ENCODE assay signal across 23 cellular contexts in the genomic region with DNA sequence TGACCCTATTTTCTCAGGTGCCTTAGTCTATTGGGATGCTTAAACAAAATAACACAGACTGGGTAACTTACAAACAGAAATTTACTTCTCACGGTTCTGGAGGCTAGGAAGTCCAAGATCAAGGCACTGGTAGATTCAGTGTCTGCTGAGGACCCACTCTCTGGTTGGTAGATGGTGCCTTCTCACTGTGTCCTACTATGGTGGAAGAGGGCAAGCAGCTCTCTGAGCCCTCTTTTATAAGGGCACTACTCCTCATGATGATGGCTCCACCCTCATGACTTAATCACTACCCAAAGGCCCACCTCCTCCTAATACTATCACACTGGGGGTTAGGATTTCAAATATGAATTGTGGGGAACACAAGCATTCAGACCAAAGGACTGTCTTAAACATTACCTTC. TPM values are rescaled to one million over a fixed set of nuclear protein-coding genes. Genes with fewer than 3 reads are reported as not detected.
DNase-seq lines count a peak whose midpoint lies in the region; ATAC-seq and TF ChIP-seq lines count a peak whose summit lies in the region.
"Had no signal": no experiment of that assay in that cellular context is flagged by ENCODE, and none has a peak within 500 bp of the region (broad histone marks: within the 10 kb centered on the region; RNA-seq: fewer than 3 reads in every experiment).

No MANE protein-coding gene starts in this region.

- H3K27me3 Mint-ChIP-seq in memory B cell: no peaks in the 10 kb centered on the region
- H3K27me3 Mint-ChIP-seq in CD4-positive, alpha-beta memory T cell: no peaks in the 10 kb centered on the region
- H3K27me3 Mint-ChIP-seq in HFFc6 (ENCODE audit: insufficient read depth): no peaks in the 10 kb centered on the region

- peak overlapping the region; percentile 89 for H3K27ac Mint-ChIP-seq in memory B cell
- no peak overlapping the region for H3K27ac Mint-ChIP-seq in CD4-positive, alpha-beta memory T cell
- H3K27ac Mint-ChIP-seq in HFFc6: no peak overlapping the region
- H3K27ac Mint-ChIP-seq: activated T-cell treated with anti-CD3 and anti-CD28 coated beads, Interleukin-2, amount 50 U/mL, for 72 hours had no signal

- POLR2A ChIA-PET in CD4-positive, alpha-beta memory T cell (lab: Charles Lee; ENCODE audit: partially characterized antibody): no interaction called here

- H2AFZ ChIP-seq in OCI-LY1 (ENCODE audit: low read length): no peak overlapping the region
- H2AFZ ChIP-seq: PC-9 had no signal

- H3K9me2 ChIP-seq in OCI-LY1 (ENCODE audit: low read depth, low read length): no peaks in the 10 kb centered on the region

- H3F3A ChIP-seq in OCI-LY1 (ENCODE audit: insufficient read depth, low read length): peaks cover 9% of the 10 kb centered on the region

- H3K36me3 Mint-ChIP-seq in memory B cell: peaks cover 2% of the 10 kb centered on the region
- H3K36me3 Mint-ChIP-seq in CD4-positive, alpha-beta memory T cell: peaks cover 0 to 11% of the 10 kb centered on the region in 2 donors
- no peaks in the 10 kb centered on the region for H3K36me3 Mint-ChIP-seq in HFFc6 (ENCODE audit: low read depth)

- H3K9me3 Mint-ChIP-seq in memory B cell (no peaks in the 10 kb centered on the region), HFFc6 (no peaks in the 10 kb centered on the region)
- no peaks in the 10 kb centered on the region for H3K9me3 Mint-ChIP-seq in CD4-positive, alpha-beta memory T cell
- H3K9me3 Mint-ChIP-seq: activated T-cell treated with anti-CD3 and anti-CD28 coated beads, Interleukin-2, amount 50 U/mL, for 72 hours; brain had no signal

- intact Hi-C loops in CD4-positive, alpha-beta memory T cell (cut with micrococcal nuclease): no loop called here

- H3K36me3 ChIP-seq in BLaER1 treated with 17β-estradiol and CSF1 and Interleukin-3, amounts not matched to agents 10 nM and 100 nM: peaks cover 0 to 7% (median 0%) of the 10 kb centered on the region in 11 experiments; a peak in 3 of 22 replicates
- no peaks in the 10 kb centered on the region for H3K36me3 ChIP-seq in OCI-LY1 (ENCODE audit: insufficient read depth, low read length)
- H3K36me3 ChIP-seq in CD4-positive, alpha-beta memory T cell (ENCODE audit: insufficient read depth, low read length): no peaks in the 10 kb centered on the region

- no peak overlapping the region for H3K4me3 ChIP-seq in BLaER1 treated with 17β-estradiol and CSF1 and Interleukin-3, amounts not matched to agents 10 nM and 100 nM
- H3K4me3 ChIP-seq in OCI-LY1 (ENCODE audit: low read depth, low read length, poor library complexity, severe bottlenecking): peak overlapping the region; percentile 58
- no peak overlapping the region for H3K4me3 ChIP-seq in CD4-positive, alpha-beta memory T cell (ENCODE audit: low read length in 2 of 2)
- H3K4me3 ChIP-seq: left ventricle myocardium inferior, PC-9, upper lobe of left lung had no signal

- peak overlapping the region in 8 of 11 experiments; percentile 44 to 72 (median 58); a peak in 16 of 22 replicates for H3K27ac ChIP-seq in BLaER1 treated with 17β-estradiol and CSF1 and Interleukin-3, amounts not matched to agents 10 nM and 100 nM
- peak overlapping the region; percentile 91 for H3K27ac ChIP-seq in OCI-LY1 (ENCODE audit: low read depth, low read length, poor library complexity, severe bottlenecking)
- H3K27ac ChIP-seq in CD4-positive, alpha-beta memory T cell (ENCODE audit: low read depth, low read length): no peak overlapping the region
- H3K27ac ChIP-seq: left ventricle myocardium inferior, neutrophil, PC-9, upper lobe of left lung had no signal

- TF ChIP-seq CTCF in OCI-LY1 (IDR thresholded peaks at IDR 0.05; ENCODE audit: low read length) (no peak), HFFc6 (IDR thresholded peaks at IDR 0.05) (no peak)

- H3K4me1 Mint-ChIP-seq in memory B cell (peaks cover 39% of the 10 kb centered on the region), HFFc6 (ENCODE audit: low read depth) (peaks cover 25% of the 10 kb centered on the region)
- H3K4me1 Mint-ChIP-seq in CD4-positive, alpha-beta memory T cell: peaks cover 0 to 14% (median under 1%) of the 10 kb centered on the region in 4 donors
- H3K4me1 Mint-ChIP-seq: brain had no signal

- no peak for ATAC-seq in memory B cell (ENCODE audit: low read depth)
- ATAC-seq: activated T-cell treated with anti-CD3 and anti-CD28 coated beads, Interleukin-2, amount 50 U/mL, for 72 hours had no signal

- CTCF ChIA-PET in CD4-positive, alpha-beta memory T cell (lab: Charles Lee; ENCODE audit: partially characterized antibody): no interaction called here

- H3K27me3 ChIP-seq in BLaER1 treated with 17β-estradiol and CSF1 and Interleukin-3, amounts not matched to agents 10 nM and 100 nM: no peaks in the 10 kb centered on the region
- H3K27me3 ChIP-seq in OCI-LY1 (ENCODE audit: insufficient read depth, low read length): no peaks in the 10 kb centered on the region
- H3K27me3 ChIP-seq in CD4-positive, alpha-beta memory T cell (ENCODE audit: insufficient read depth, low read length): no peaks in the 10 kb centered on the region
- H3K27me3 ChIP-seq: neutrophil, upper lobe of left lung had no signal

- peak; percentile 45 for TF ChIP-seq POLR2A in GM15510 (IDR thresholded peaks at IDR 0.05; ENCODE audit: borderline replicate concordance, extremely low read depth, insufficient read length)

- H3K4me3 Mint-ChIP-seq in memory B cell (peak overlapping the region; percentile 75), HFFc6 (no peak overlapping the region)
- no peak overlapping the region for H3K4me3 Mint-ChIP-seq in CD4-positive, alpha-beta memory T cell
- H3K4me3 Mint-ChIP-seq: activated T-cell treated with anti-CD3 and anti-CD28 coated beads, Interleukin-2, amount 50 U/mL, for 72 hours; brain had no signal

- H3K9me3 ChIP-seq in BLaER1 treated with 17β-estradiol and CSF1 and Interleukin-3, amounts not matched to agents 10 nM and 100 nM (replicated peaks in 1 of 11): 0 out of 22 replicates have a peak, but pooled peaks cover 0 to 6% (median 0%) of the 10 kb centered on the region in 11 experiments
- H3K9me3 ChIP-seq in OCI-LY1 (ENCODE audit: low read length): no peaks in the 10 kb centered on the region
- no peaks in the 10 kb centered on the region for H3K9me3 ChIP-seq in CD4-positive, alpha-beta memory T cell (ENCODE audit: control insufficient read depth in 1 of 2, low read length in 2 of 2)
- H3K9me3 ChIP-seq: left ventricle myocardium inferior, neutrophil, upper lobe of left lung had no signal

- H3K4me2 ChIP-seq in BLaER1 treated with 17β-estradiol and CSF1 and Interleukin-3, amounts not matched to agents 10 nM and 100 nM: peak overlapping the region; percentile 61 to 88 (median 82)
- H3K4me2 ChIP-seq in OCI-LY1 (ENCODE audit: low read length): peak overlapping the region; percentile 72
- H3K4me2 ChIP-seq: PC-9 had no signal

- peaks cover 44 to 83% (median 70%) of the 10 kb centered on the region in 10 experiments for H3K4me1 ChIP-seq in BLaER1 treated with 17β-estradiol and CSF1 and Interleukin-3, amounts not matched to agents 10 nM and 100 nM
- H3K4me1 ChIP-seq in OCI-LY1 (ENCODE audit: insufficient read depth, low read length, severe bottlenecking): peaks cover 72% of the 10 kb centered on the region
- H3K4me1 ChIP-seq in CD4-positive, alpha-beta memory T cell (ENCODE audit: insufficient read depth, low read length): no peaks in the 10 kb centered on the region

- DNase-seq in memory B cell (ENCODE audit: low spot score in 2 of 2) (no peak), foreskin melanocyte (no peak), T-helper 9 cell (no peak), HFFc6 (no peak)
- no peak for DNase-seq in CD4-positive, alpha-beta memory T cell
- DNase-seq: ACHN; activated naive CD4-positive, alpha-beta T cell treated with Interleukin-2 at 50 U/mL for 16 hours; activated T-cell treated with anti-CD3 and anti-CD28 coated beads, Interleukin-2, amount 50 U/mL, for 72 hours; cerebellar nuclear complex; DMS79; GF-D8; HCEC 1CT; left ventricle myocardium inferior; NCI-H146; PC-9; SHP77; T1000; upper lobe of left lung had no signal

- peaks cover 7% of the 10 kb centered on the region; the same call in 1 of the 2 replicates for H3K79me2 ChIP-seq in OCI-LY1 (ENCODE audit: insufficient read depth, low read length)

- peaks cover 0 to 60% (median 0%) of the 10 kb centered on the region in 11 experiments; a peak in 4 of 22 replicates for H4K20me1 ChIP-seq in BLaER1 treated with 17β-estradiol and CSF1 and Interleukin-3, amounts not matched to agents 10 nM and 100 nM
- H4K20me1 ChIP-seq in OCI-LY1 (ENCODE audit: insufficient read depth, low read length): no peaks in the 10 kb centered on the region

- H3K9ac ChIP-seq in BLaER1 treated with 17β-estradiol and CSF1 and Interleukin-3, amounts not matched to agents 10 nM and 100 nM: no peak overlapping the region
- peak overlapping the region; percentile 61 for H3K9ac ChIP-seq in OCI-LY1 (ENCODE audit: low read length)

RNA-seq across cellular contexts. Expression of a gene that starts 11.8 kb away (rescaled TPM):
- 10 to 100 TPM; 15.5 to 19.4 TPM for total RNA-seq in CD4-positive, alpha-beta memory T cell
- 10 to 100 TPM; 36.8 to 54.4 TPM for polyA plus RNA-seq in CD4-positive, alpha-beta memory T cell
- 10 to 100 TPM; 26.6 to 35.0 (median 29.2) TPM for total RNA-seq in HFFc6 (2021; fragmentation: NEBNext Ultra II Directional; extraction: Animal tissue kit (Norgen Biotek cat#: 25700))
